35 cellular contexts compared by ENCODE assay signal in genomic region chr13:21119526-21119925, GRCh38.
"Had no signal": no experiment of that assay in that cellular context is flagged by ENCODE, and none has a peak within 500 bp of the region (broad histone marks: within the 10 kb centered on the region; RNA-seq: fewer than 3 reads in every experiment).

No MANE protein-coding gene starts in this region.

- H3K27ac Mint-ChIP-seq: activated B cell treated with CpG ODN at 0.5 μM for 24 hours; activated CD4-positive, alpha-beta memory T cell treated with anti-CD3 and anti-CD28 coated beads, Interleukin-2, amount 10 ng/mL, durations not matched to agents 7 days and 5 days; activated CD8-positive, alpha-beta memory T cell treated with anti-CD3 and anti-CD28 coated beads, Interleukin-2, amount 10 ng/mL, durations not matched to agents 7 days and 5 days; activated naive CD4-positive, alpha-beta T cell treated with anti-CD3 and anti-CD28 coated beads, Interleukin-2, amount 10 ng/mL, durations not matched to agents 7 days and 5 days; activated naive CD8-positive, alpha-beta T cell; activated naive CD8-positive, alpha-beta T cell treated with anti-CD3 and anti-CD28 coated beads, Interleukin-2, amount 50 U/mL, for 24 hours; brain; T-helper 1 cell treated with Interleukin-12 subunit alpha and Interleukin-12 subunit beta and Interleukin-4 antibody, amounts not matched to agents 30 μg/mL and 1 μg/mL, for 36 hours; T-helper 2 cell treated with Interferon-gamma antibody and Interleukin-4, amounts not matched to agents 5 μg/mL and 100 μg/mL, for 36 hours had no signal

- DNase-seq: activated B cell treated with CpG ODN at 0.5 μM for 24 hours; activated CD4-positive, alpha-beta memory T cell treated with anti-CD3 and anti-CD28 coated beads, Interleukin-2, amount 10 ng/mL, durations not matched to agents 7 days and 5 days; activated CD4-positive, alpha-beta T cell treated with anti-CD3 and anti-CD28 coated beads for 4 hours; activated CD4-positive, CD25-positive, alpha-beta regulatory T cell treated with anti-CD3 and anti-CD28 coated beads, Interleukin-2, amount 50 U/mL, for 72 hours; activated CD8-positive, alpha-beta memory T cell treated with anti-CD3 and anti-CD28 coated beads for 24 hours; activated CD8-positive, alpha-beta memory T cell treated with anti-CD3 and anti-CD28 coated beads, Interleukin-2, amount 10 ng/mL, durations not matched to agents 7 days and 5 days; activated CD8-positive, alpha-beta memory T cell treated with anti-CD3 and anti-CD28 coated beads, Interleukin-2, amount 50 U/mL, for 48 hours; activated effector memory CD4-positive, alpha-beta T cell treated with Interleukin-2 at 50 U/mL for 16 hours; activated naive CD4-positive, alpha-beta T cell treated with anti-CD3 and anti-CD28 coated beads, Interleukin-2, amount 10 ng/mL, durations not matched to agents 7 days and 5 days; activated naive CD8-positive, alpha-beta T cell treated with anti-CD3 and anti-CD28 coated beads, Interleukin-2, amount 50 U/mL, for 24 hours; activated T-cell treated with anti-CD3 and anti-CD28 coated beads, Interleukin-2, amount 50 U/mL, for 48 hours; anterior cingulate cortex; caudate nucleus; cerebellar nuclear complex; Kasumi-1; KG1; MG63; NCI-H1105 treated with DMSO at 0.1 percent for 48 hours; NCI-H1436; NCI-H1694; NCI-H1930; NCI-H2081 treated with DMSO at 0.1 percent for 48 hours; NCI-H226; NCI-H446 treated with DMSO at 0.1 percent for 48 hours; NCI-H524; RPMI8226; SHP77 treated with DMSO at 0.1 percent for 48 hours; SK-N-SH had no signal

- H3K27me3 ChIP-seq: MG63, SJSA1 had no signal

- H3K4me2 ChIP-seq: SK-N-SH had no signal

- H3K27me3 Mint-ChIP-seq: activated CD4-positive, alpha-beta memory T cell treated with anti-CD3 and anti-CD28 coated beads, Interleukin-2, amount 10 ng/mL, durations not matched to agents 7 days and 5 days; activated CD8-positive, alpha-beta memory T cell treated with anti-CD3 and anti-CD28 coated beads, Interleukin-2, amount 10 ng/mL, durations not matched to agents 7 days and 5 days; activated naive CD4-positive, alpha-beta T cell treated with anti-CD3 and anti-CD28 coated beads, Interleukin-2, amount 10 ng/mL, durations not matched to agents 7 days and 5 days; activated naive CD8-positive, alpha-beta T cell; activated naive CD8-positive, alpha-beta T cell treated with anti-CD3 and anti-CD28 coated beads, Interleukin-2, amount 50 U/mL, for 24 hours had no signal

- FAIRE-seq: bronchial epithelial cell had no signal

- H3K9me3 Mint-ChIP-seq: activated B cell treated with CpG ODN at 0.5 μM for 24 hours; activated CD4-positive, alpha-beta memory T cell treated with anti-CD3 and anti-CD28 coated beads, Interleukin-2, amount 10 ng/mL, durations not matched to agents 7 days and 5 days; activated naive CD4-positive, alpha-beta T cell treated with anti-CD3 and anti-CD28 coated beads, Interleukin-2, amount 10 ng/mL, durations not matched to agents 7 days and 5 days; activated naive CD8-positive, alpha-beta T cell treated with anti-CD3 and anti-CD28 coated beads, Interleukin-2, amount 50 U/mL, for 24 hours; T-helper 1 cell treated with Interleukin-12 subunit alpha and Interleukin-12 subunit beta and Interleukin-4 antibody, amounts not matched to agents 30 μg/mL and 1 μg/mL, for 36 hours; T-helper 2 cell treated with Interferon-gamma antibody and Interleukin-4, amounts not matched to agents 5 μg/mL and 100 μg/mL, for 36 hours had no signal

- ATAC-seq: activated CD8-positive, alpha-beta memory T cell treated with anti-CD3 and anti-CD28 coated beads, Interleukin-2, amount 10 ng/mL, durations not matched to agents 7 days and 5 days; activated naive CD8-positive, alpha-beta T cell treated with anti-CD3 and anti-CD28 coated beads, Interleukin-2, amount 50 U/mL, for 24 hours; Panc1 had no signal

- H3K4me1 Mint-ChIP-seq: activated B cell treated with CpG ODN at 0.5 μM for 24 hours; activated CD4-positive, alpha-beta memory T cell treated with anti-CD3 and anti-CD28 coated beads, Interleukin-2, amount 10 ng/mL, durations not matched to agents 7 days and 5 days; activated CD8-positive, alpha-beta memory T cell treated with anti-CD3 and anti-CD28 coated beads, Interleukin-2, amount 10 ng/mL, durations not matched to agents 7 days and 5 days; activated naive CD4-positive, alpha-beta T cell treated with anti-CD3 and anti-CD28 coated beads, Interleukin-2, amount 10 ng/mL, durations not matched to agents 7 days and 5 days; activated naive CD8-positive, alpha-beta T cell treated with anti-CD3 and anti-CD28 coated beads, Interleukin-2, amount 50 U/mL, for 24 hours had no signal

- H3K9ac ChIP-seq: SK-N-SH had no signal

- H3K36me3 ChIP-seq: MG63, SJSA1 had no signal

- H3K4me3 Mint-ChIP-seq: activated B cell treated with CpG ODN at 0.5 μM for 24 hours; activated CD4-positive, alpha-beta memory T cell treated with anti-CD3 and anti-CD28 coated beads, Interleukin-2, amount 10 ng/mL, durations not matched to agents 7 days and 5 days; activated CD8-positive, alpha-beta memory T cell treated with anti-CD3 and anti-CD28 coated beads, Interleukin-2, amount 10 ng/mL, durations not matched to agents 7 days and 5 days; activated naive CD4-positive, alpha-beta T cell treated with anti-CD3 and anti-CD28 coated beads, Interleukin-2, amount 10 ng/mL, durations not matched to agents 7 days and 5 days; activated naive CD8-positive, alpha-beta T cell; activated naive CD8-positive, alpha-beta T cell treated with anti-CD3 and anti-CD28 coated beads, Interleukin-2, amount 50 U/mL, for 24 hours; brain; T-helper 1 cell treated with Interleukin-12 subunit alpha and Interleukin-12 subunit beta and Interleukin-4 antibody, amounts not matched to agents 30 μg/mL and 1 μg/mL, for 36 hours; T-helper 2 cell treated with Interferon-gamma antibody and Interleukin-4, amounts not matched to agents 5 μg/mL and 100 μg/mL, for 36 hours had no signal

- H3K36me3 Mint-ChIP-seq: activated CD8-positive, alpha-beta memory T cell treated with anti-CD3 and anti-CD28 coated beads, Interleukin-2, amount 10 ng/mL, durations not matched to agents 7 days and 5 days; activated naive CD4-positive, alpha-beta T cell treated with anti-CD3 and anti-CD28 coated beads, Interleukin-2, amount 10 ng/mL, durations not matched to agents 7 days and 5 days; activated naive CD8-positive, alpha-beta T cell; brain had no signal

- H3K27ac ChIP-seq: SJSA1 had no signal

- H3K4me3 ChIP-seq: MG63, SJSA1 had no signal

- H3K9me3 ChIP-seq: MG63, SJSA1, SK-N-SH had no signal
